In genomic region chr18:24128700-24129099, GRCh38 we compare ENCODE assay signal across 2 cellular contexts.
TF ChIP-seq lines count a peak whose summit lies in the region.

No MANE protein-coding gene starts in this region.

TF ChIP-seq in HEK293, 187 proteins besides CTCF, POLR2A, EP300 and RAD21:
- TF ChIP-seq ZNF548 (tag by site-specific recombination; IDR thresholded peaks at IDR 0.05) (no peak), ZBTB8A (tag by site-specific recombination; IDR thresholded peaks at IDR 0.05) (no peak), BCL6B (tag by site-specific recombination; IDR thresholded peaks at IDR 0.05) (peak; percentile 25; the same call in 1 of the 2 replicates), ZNF704 (tag by site-specific recombination; IDR thresholded peaks at IDR 0.05) (no peak), ZNF521 (tag by site-specific recombination; IDR thresholded peaks at IDR 0.05) (no peak), ZNF610 (tag by site-specific recombination; IDR thresholded peaks at IDR 0.05; ENCODE audit: borderline replicate concordance) (no peak), BCL11A (tag by site-specific recombination; IDR thresholded peaks at IDR 0.05; ENCODE audit: low read depth) (no peak)

TF ChIP-seq in endothelial cell of umbilical vein, 7 proteins besides CTCF, POLR2A, EP300 and RAD21:
- no peak for TF ChIP-seq MYC (IDR thresholded peaks at IDR 0.05; ENCODE audit: low read depth, low read length)
- TF ChIP-seq MAX (IDR thresholded peaks at IDR 0.05; ENCODE audit: insufficient read depth, insufficient read length) = no peak
- no peak for TF ChIP-seq GATA2 (IDR thresholded peaks at IDR 0.05; ENCODE audit: insufficient read depth, insufficient read length, low read depth, low read length)
- TF ChIP-seq EZH2 (IDR thresholded peaks at IDR 0.05; ENCODE audit: borderline replicate concordance, low read depth, low read length, severe bottlenecking) = no peak
- TF ChIP-seq JUN (IDR thresholded peaks at IDR 0.05; ENCODE audit: borderline replicate concordance, insufficient read depth, insufficient read length, low read depth) = no peak
- TF ChIP-seq FOS (IDR thresholded peaks at IDR 0.05; ENCODE audit: borderline replicate concordance, insufficient read depth, low read length) = no peak
- no peak for TF ChIP-seq POLR2AphosphoS5 (IDR thresholded peaks at IDR 0.05; ENCODE audit: insufficient read depth, low read depth, low read length)
